ENCODE assay signal across 21 cellular contexts in the genomic region with DNA sequence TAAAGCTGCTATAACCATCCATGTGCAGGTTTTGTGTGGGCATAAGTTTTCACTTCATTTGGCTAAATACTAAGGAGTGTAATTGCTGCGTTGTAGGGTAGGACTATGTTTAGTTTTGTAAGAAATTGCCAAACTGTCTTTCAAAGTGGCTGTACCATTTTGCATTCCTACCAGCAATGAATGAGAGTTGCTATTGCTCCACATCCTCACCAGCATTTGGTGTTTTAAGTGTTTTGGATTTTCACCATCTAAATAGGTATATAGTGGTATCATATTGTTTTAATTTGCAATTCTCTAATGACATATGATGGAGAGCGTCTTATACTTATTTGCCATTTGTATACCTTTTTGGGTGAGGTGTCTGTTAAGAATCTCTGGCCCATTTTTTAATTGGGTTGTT. TPM values are rescaled to one million over a fixed set of nuclear protein-coding genes. Genes with fewer than 3 reads are reported as not detected.
DNase-seq lines count a peak whose midpoint lies in the region; ATAC-seq, FAIRE-seq and TF ChIP-seq lines count a peak whose summit lies in the region.
"Had no signal": no experiment of that assay in that cellular context is flagged by ENCODE, and none has a peak within 500 bp of the region (broad histone marks: within the 10 kb centered on the region; RNA-seq: fewer than 3 reads in every experiment).

No MANE protein-coding gene starts in this region.

- H3K4me2 ChIP-seq in IMR-90 (ENCODE audit: low read depth, low read length) (no peak overlapping the region), GM12878 (ENCODE audit: control insufficient read depth, insufficient read depth) (no peak overlapping the region)
- H3K4me2 ChIP-seq: A549; BLaER1 treated with 17β-estradiol and CSF1 and Interleukin-3, amounts not matched to agents 10 nM and 100 nM had no signal

- no peak overlapping the region for H2AK9ac ChIP-seq in IMR-90 (replicated peaks; ENCODE audit: low read depth, low read length, poor library complexity)

- H3K36me3 Mint-ChIP-seq in osteocyte (ENCODE audit: unreplicated experiment): peaks cover 13% of the 10 kb centered on the region

- no peak overlapping the region for H4K8ac ChIP-seq in IMR-90 (ENCODE audit: low read depth in 2 of 2, low read length in 2 of 2)

- H3K27me3 ChIP-seq in IMR-90 (ENCODE audit: control insufficient read depth, insufficient read depth, low read length) (no peaks in the 10 kb centered on the region), GM12878 (replicated peaks in 1 of 2; ENCODE audit: control insufficient read depth in 2 of 2, insufficient read depth in 2 of 2, low read length in 1 of 2) (no peaks in the 10 kb centered on the region)
- H3K27me3 ChIP-seq: BLaER1 treated with 17β-estradiol and CSF1 and Interleukin-3, amounts not matched to agents 10 nM and 100 nM had no signal

- ATAC-seq in IMR-90 (ENCODE audit: low read depth): no peak
- ATAC-seq in GM12878: no peak
- ATAC-seq in HG02798 (IDR thresholded peaks at IDR 0.05; ENCODE audit: poor library complexity, unreplicated experiment): no peak
- ATAC-seq: A549; CD8-positive, alpha-beta T cell had no signal

- H3K79me2 ChIP-seq in GM12878 (ENCODE audit: control insufficient read depth, insufficient read depth, low read length): peaks cover 46% of the 10 kb centered on the region

- intact Hi-C loops in IMR-90 (cut with micrococcal nuclease): loop anchor here (5.0 kb wide), 1 partner anchor 131 kb away; a partner anchor contains a TSS
- intact Hi-C loops in GM12878 (cut with micrococcal nuclease; ENCODE audit: unreplicated experiment): no loop called here

- TF ChIP-seq CTCF in IMR-90 (conservative IDR thresholded peaks at IDR 0.05; ENCODE audit: low read depth, low read length) (no peak), GM12878 (IDR thresholded peaks at IDR 0.05 in 2 of 3, conservative IDR thresholded peaks at IDR 0.05 in 1 of 3; ENCODE audit: control insufficient read depth in 2 of 3, extremely low read depth in 1 of 3, insufficient read depth in 1 of 3, low read depth in 3 of 3, low read length in 3 of 3) (no peak), osteocyte (IDR thresholded peaks at IDR 0.05) (no peak)

- no peak for TF ChIP-seq POLR2A in IMR-90 (IDR thresholded peaks at IDR 0.05; ENCODE audit: low read depth, low read length)
- TF ChIP-seq POLR2A in GM12878 (IDR thresholded peaks at IDR 0.05; ENCODE audit: low read depth, low read length): no peak

- H3K4ac ChIP-seq in IMR-90 (ENCODE audit: low read depth, low read length): no peak overlapping the region

- BruUV-seq in IMR-90 (replicated peaks; lab: Mats Ljungman, UMichigan) (no TSS peak), GM12878 (replicated peaks; lab: Mats Ljungman, UMichigan) (no TSS peak)

- in situ Hi-C loops in IMR-90 (cut with MboI; ENCODE audit: low sequenced_read_pairs) (no loop called here), GM12878 (cut with MboI) (no loop called here)

- DNase-seq in IMR-90 (no peak), GM12878 (ENCODE audit: low read depth, low spot score) (no peak), osteocyte (ENCODE audit: extremely low spot score, unreplicated experiment) (no peak)
- no peak for DNase-seq in activated CD8-positive, alpha-beta memory T cell treated with anti-CD3 and anti-CD28 coated beads, Interleukin-2, amount 50 U/mL, for 48 hours
- DNase-seq: AML-193; Caco-2; Calu3; CD4-positive, alpha-beta T cell; CD8-positive, alpha-beta T cell; DMS79 treated with DMSO at 0.1 percent for 48 hours; GF-D8 had no signal

- no peak for TF ChIP-seq RAD21 in IMR-90 (IDR thresholded peaks at IDR 0.05; ENCODE audit: low read length)
- no peak for TF ChIP-seq RAD21 in GM12878 (IDR thresholded peaks at IDR 0.05; ENCODE audit: insufficient read depth, low read depth, low read length)

- H3K14ac ChIP-seq in IMR-90 (replicated peaks; ENCODE audit: low read depth, low read length): no peak overlapping the region

- H3K9me3 ChIP-seq in IMR-90 (ENCODE audit: control insufficient read depth, insufficient read depth, low read length) (no peaks in the 10 kb centered on the region), GM12878 (replicated peaks; ENCODE audit: control insufficient read depth, insufficient read depth, low read length) (peaks cover 7% of the 10 kb centered on the region; the same call in 2 of the 3 replicates)
- H3K9me3 ChIP-seq: A549, Caco-2 had no signal

- CTCF ChIA-PET in IMR-90 (lab: Yijun Ruan, JAX) (no interaction called here), GM12878 (lab: Yijun Ruan, JAX) (interaction anchor here (0.6 to 1.3 kb wide), 2 partner anchors 7 to 57 kb away, joined by 3 to 4 read pairs; no protein-coding TSS in a partner anchor)

- peaks cover 38% of the 10 kb centered on the region for H4K20me1 ChIP-seq in IMR-90 (ENCODE audit: insufficient read depth, low read length)
- no peaks in the 10 kb centered on the region for H4K20me1 ChIP-seq in GM12878 (ENCODE audit: control insufficient read depth, insufficient read depth)

- H3K79me1 ChIP-seq in IMR-90 (ENCODE audit: low read depth in 1 of 2, low read length in 2 of 2): peaks cover 18 to 62% of the 10 kb centered on the region in 2 experiments

- WGBS in IMR-90 (ENCODE audit: extremely low coverage in 2 of 2, insufficient read length in 1 of 2), 2 experiments: no CpG with 5 or more reads among the region's 2 CpGs
- 95% methylated on average over 2 of the region's 2 CpGs for WGBS in GM12878 (ENCODE audit: insufficient coverage, insufficient replicate concordance, low lambda C conversion rate, missing lambda C conversion rate)

- peaks cover 5% of the 10 kb centered on the region for H3K9me3 Mint-ChIP-seq in osteocyte (ENCODE audit: unreplicated experiment)
- H3K9me3 Mint-ChIP-seq: CD4-positive, alpha-beta T cell had no signal

- H3K4me1 ChIP-seq in IMR-90 (ENCODE audit: control insufficient read depth, insufficient read depth, low read length): peaks cover 11% of the 10 kb centered on the region
- H3K4me1 ChIP-seq in GM12878 (ENCODE audit: control insufficient read depth, insufficient read depth, low read length): peaks cover 11% of the 10 kb centered on the region

- no peak for FAIRE-seq in GM12878 (lab: Jason Lieb, UNC)
- FAIRE-seq: A549, D721Med, G401.6, GM12892, GM18507 had no signal

- no peak overlapping the region for H2AK5ac ChIP-seq in IMR-90 (ENCODE audit: low read depth, low read length)

- H3K9ac ChIP-seq in IMR-90 (ENCODE audit: low read depth, low read length): no peak overlapping the region
- no peak overlapping the region for H3K9ac ChIP-seq in GM12878 (ENCODE audit: control insufficient read depth, insufficient read depth, low read length)
- H3K9ac ChIP-seq: BLaER1 treated with 17β-estradiol and CSF1 and Interleukin-3, amounts not matched to agents 10 nM and 100 nM had no signal

- SMC1A ChIA-PET in GM12878 (lab: Charles Lee; ENCODE audit: uncharacterized antibody, unreplicated experiment): interaction anchor here (1.4 to 7.2 kb wide), 3 partner anchors 7 to 273 kb away, joined by 3 to 63 read pairs (median 3); no protein-coding TSS in a partner anchor

- peak overlapping the region; percentile 10 for H3K27ac Mint-ChIP-seq in osteocyte (ENCODE audit: unreplicated experiment)
- H3K27ac Mint-ChIP-seq: B cell; CD4-positive, alpha-beta T cell; CD8-positive, alpha-beta T cell had no signal

- peak overlapping the region; percentile 46 for H2BK5ac ChIP-seq in IMR-90 (ENCODE audit: low read depth, low read length, poor library complexity, severe bottlenecking)

- H4K5ac ChIP-seq in IMR-90 (ENCODE audit: low read depth, low read length): no peak overlapping the region

- H3K27ac ChIP-seq in IMR-90 (ENCODE audit: insufficient read depth, low read length): no peak overlapping the region
- H3K27ac ChIP-seq in GM12878 (ENCODE audit: control insufficient read depth, insufficient read depth): no peak overlapping the region
- H3K27ac ChIP-seq: 22Rv1; A549; BLaER1 treated with 17β-estradiol and CSF1 and Interleukin-3, amounts not matched to agents 10 nM and 100 nM; C4-2B had no signal

- no peak overlapping the region for H4K91ac ChIP-seq in IMR-90 (ENCODE audit: insufficient read depth, low read depth, low read length)

- H2BK120ac ChIP-seq in IMR-90 (ENCODE audit: low read depth, low read length): no peak overlapping the region

- H3K18ac ChIP-seq in IMR-90 (ENCODE audit: low read depth, low read length): no peak overlapping the region

- no peak overlapping the region for H2BK15ac ChIP-seq in IMR-90 (ENCODE audit: low read depth, low read length)

- dilution Hi-C loops in IMR-90 (cut with HindIII; ENCODE audit: low sequenced_read_pairs, unreplicated experiment): no loop called here

- TF ChIP-seq EP300 in GM12878 (IDR thresholded peaks at IDR 0.05; ENCODE audit: borderline replicate concordance in 1 of 2, control insufficient read depth in 1 of 2, low read depth in 2 of 2, low read length in 2 of 2): no peak

- POLR2A ChIA-PET in IMR-90 (lab: Charles Lee; ENCODE audit: unreplicated experiment): no interaction called here
- POLR2A ChIA-PET in GM12878 (lab: Charles Lee): interaction anchor here (1.1 kb wide), 1 partner anchor 13 kb away, joined by 6 read pairs; a partner anchor contains a TSS

- RAD21 ChIA-PET in GM12878 (lab: Charles Lee; ENCODE audit: unreplicated experiment): interaction anchor here (1.0 to 2.7 kb wide), 2 partner anchors 9 to 746 kb away, joined by 3 to 15 read pairs; no protein-coding TSS in a partner anchor

- no peaks in the 10 kb centered on the region; the same call in 1 of the 2 replicates for H3K9me1 ChIP-seq in IMR-90 (ENCODE audit: insufficient read depth, low read length)

- H3K4me3 ChIP-seq in IMR-90 (ENCODE audit: insufficient read depth, low read depth, low read length) (no peak overlapping the region), GM12878 (0 out of 2 replicates have a peak overlapping the region, but pooled peaks have one; percentile 5)
- H3K4me3 ChIP-seq: A549; BLaER1 treated with 17β-estradiol and CSF1 and Interleukin-3, amounts not matched to agents 10 nM and 100 nM had no signal

- H3K4me1 Mint-ChIP-seq in osteocyte (ENCODE audit: unreplicated experiment): peaks cover 30% of the 10 kb centered on the region
- H3K4me1 Mint-ChIP-seq: B cell had no signal

- H3K4me3 Mint-ChIP-seq in osteocyte (ENCODE audit: unreplicated experiment): no peak overlapping the region
- H3K4me3 Mint-ChIP-seq: B cell; CD4-positive, alpha-beta T cell; CD8-positive, alpha-beta T cell had no signal

- H3K36me3 ChIP-seq in IMR-90 (ENCODE audit: control insufficient read depth, insufficient read depth, low read length) (peaks cover 18% of the 10 kb centered on the region), GM12878 (ENCODE audit: control insufficient read depth in 2 of 2, insufficient read depth in 2 of 2, low read length in 1 of 2) (peaks cover 0 to 7% of the 10 kb centered on the region in 2 experiments; a peak in 1 of 4 replicates)

- H3K56ac ChIP-seq in IMR-90 (ENCODE audit: extremely low read depth, insufficient read depth, low read length): no peak overlapping the region

- H2AFZ ChIP-seq in IMR-90 (replicated peaks; ENCODE audit: low read length, poor library complexity): no peak overlapping the region
- no peak overlapping the region for H2AFZ ChIP-seq in GM12878 (ENCODE audit: control insufficient read depth, low read depth, low read length)

- H2BK20ac ChIP-seq in IMR-90 (ENCODE audit: low read depth, low read length): no peak overlapping the region

- H3K27me3 Mint-ChIP-seq in osteocyte (ENCODE audit: unreplicated experiment): no peaks in the 10 kb centered on the region
- H3K27me3 Mint-ChIP-seq: B cell; CD4-positive, alpha-beta T cell had no signal

- H3K23ac ChIP-seq in IMR-90 (ENCODE audit: low read depth, low read length): no peak overlapping the region

RNA-seq across cellular contexts. Expression of a gene that starts 12.2 kb away (rescaled TPM):
- 115 and 151 TPM in 2 replicates for total RNA-seq in IMR-90 (2012; rRNA removed)
- polyA plus RNA-seq in IMR-90 (2012; rRNA removed): 69.4 and 80.4 TPM in 2 replicates
- polyA plus RNA-seq in IMR-90 (2012; cell fraction: cytosol; rRNA removed): 40.7 and 86.9 TPM in 2 replicates
- 10.9 and 32.1 TPM in 2 replicates for polyA plus RNA-seq in IMR-90 (2012; cell fraction: nucleus; rRNA removed; ENCODE audit: low replicate concordance)
- 84.2 and 88.5 TPM in 2 replicates for total RNA-seq in GM12878 (2013; cell fraction: nucleolus; rRNA removed)
- 27.3 and 36.7 TPM in 2 replicates for total RNA-seq in GM12878 (2014; rRNA removed)
- 29.2 and 31.0 TPM in 2 replicates for total RNA-seq in GM12878 (2014; rRNA removed; fragmentation: Illumina TruSeq; extraction: Trizol)
- 29.7 and 31.3 TPM in 2 replicates for total RNA-seq in GM12878 (2021)
- polyA plus RNA-seq in GM12878 (2011; ENCODE audit: low read depth): 13.2 TPM
- polyA plus RNA-seq in GM12878 (2011; rRNA removed): 24.2 and 28.7 TPM in 2 replicates
- polyA plus RNA-seq in GM12878 (2011; cell fraction: cytosol; rRNA removed): 15.6 and 17.9 TPM in 2 replicates
- polyA plus RNA-seq in GM12878 (2011; cell fraction: nucleus; rRNA removed): 6.7 and 6.9 TPM in 2 replicates
- polyA plus RNA-seq in GM12878 (2012): 20.9 and 24.4 TPM in 2 replicates
- 28.1 and 37.3 TPM in 2 replicates for polyA plus RNA-seq in GM12878 (2014; fragmentation: Illumina TruSeq; extraction: Trizol)
- 10 to 100 TPM; 11.1 to 11.4 TPM for polyA plus RNA-seq in GM12878 (2014; fragmentation: Nextera tagmentation; extraction: Ambion mirVana)
- polyA plus RNA-seq in GM12878 (2014; rRNA removed): 14.7 and 17.6 TPM in 2 replicates
- polyA plus RNA-seq in GM12878 (2016; fragmentation: Nextera tagmentation; extraction: Ambion mirVana): 10 to 100 TPM; 43.5 to 45.1 TPM
- polyA minus RNA-seq in GM12878 (2011; rRNA and poly(A)+ RNA removed): 36.0 and 47.6 TPM in 2 replicates
- polyA minus RNA-seq in GM12878 (2011; cell fraction: cytosol; rRNA and poly(A)+ RNA removed): 12.0 and 13.9 TPM in 2 replicates
- polyA minus RNA-seq in GM12878 (2011; cell fraction: nucleus; rRNA and poly(A)+ RNA removed): 4.1 and 7.4 TPM in 2 replicates
- 69.8 and 71.9 TPM in 2 replicates for total RNA-seq in osteocyte
